In genomic region chr4:57548856-57549255, GRCh38 we compare ENCODE assay signal across 34 cellular contexts.
"Had no signal": no experiment of that assay in that cellular context is flagged by ENCODE, and none has a peak within 500 bp of the region (broad histone marks: within the 10 kb centered on the region; RNA-seq: fewer than 3 reads in every experiment).

No MANE protein-coding gene starts in this region.

- H3K4me2 ChIP-seq: KMS-11 had no signal

- H3K9me3 ChIP-seq: MG63 had no signal

- DNase-seq: Karpas-422, Kasumi-1, KG1, MG63, MM.1S, MV-4-11, NCI-H1048, NCI-H1092, NCI-H1092 treated with DMSO at 0.1 percent for 48 hours, NCI-H1105, NCI-H1105 treated with DMSO at 0.1 percent for 48 hours, NCI-H1417, NCI-H1417 treated with DMSO at 0.1 percent for 48 hours, NCI-H1436, NCI-H1436 treated with DMSO at 0.1 percent for 48 hours, NCI-H146, NCI-H1694, NCI-H1694 treated with DMSO at 0.1 percent for 48 hours, NCI-H187, NCI-H187 treated with DMSO at 0.1 percent for 48 hours, NCI-H1930, NCI-H2029, NCI-H2029 treated with DMSO at 0.1 percent for 48 hours, NCI-H2081, NCI-H2081 treated with DMSO at 0.1 percent for 48 hours, NCI-H2107, NCI-H2171, NCI-H2171 treated with DMSO at 0.1 percent for 48 hours, NCI-H2227 treated with DMSO at 0.1 percent for 48 hours, NCI-H226, NCI-H345, NCI-H446, NCI-H446 treated with DMSO at 0.1 percent for 48 hours had no signal

- H3K4me3 ChIP-seq: MG63 had no signal

- H3K36me3 ChIP-seq: MG63 had no signal

- H3K27ac ChIP-seq: KMS-11 had no signal

- H3K27me3 ChIP-seq: MG63 had no signal

- H3K9ac ChIP-seq: KMS-11 had no signal
